Comparison of ENCODE assay signal across 8 cellular contexts in genomic region chr7:119175916-119176627, GRCh38.
DNase-seq lines count a peak whose midpoint lies in the region; ATAC-seq and TF ChIP-seq lines count a peak whose summit lies in the region.

No MANE protein-coding gene starts in this region.

- DNase-seq in AG09319 (ENCODE audit: extremely low read depth, low read depth) (no peak), NCI-H2029 treated with DMSO at 0.1 percent for 48 hours (lab: John Stamatoyannopoulos, UW) (peak; percentile 48), UCSD-AML1 (lab: John Stamatoyannopoulos, UW; ENCODE audit: unreplicated experiment) (peak; percentile 7), germinal center (ENCODE audit: low spot score) (peak; percentile 4), retinal pigment epithelial cell (ENCODE audit: low read depth) (peak; percentile 43)
- no peak for DNase-seq in activated effector memory CD4-positive, alpha-beta T cell treated with Interleukin-2 at 50 U/mL for 16 hours

- ATAC-seq in GM18502 (IDR thresholded peaks at IDR 0.05; ENCODE audit: poor library complexity, unreplicated experiment) (peak; percentile 84), HG02970 (IDR thresholded peaks at IDR 0.05; ENCODE audit: low FRiP score, unreplicated experiment) (peak; percentile 61)

- TF ChIP-seq CTCF in AG09319 (IDR thresholded peaks at IDR 0.05; ENCODE audit: low read depth, low read length) (peak; percentile 51), retinal pigment epithelial cell (conservative IDR thresholded peaks at IDR 0.05; ENCODE audit: low read depth, low read length) (peak; percentile 83)

- no peak overlapping the region for H3K4me3 ChIP-seq in retinal pigment epithelial cell (ENCODE audit: low read length)

Comparison
In these comparisons a context has a peak if more than half of its experiments do, and no peak if none do; other contexts are left out.
1. DNase-seq: peak in NCI-H2029 treated with DMSO at 0.1 percent for 48 hours (single experiment), UCSD-AML1 (single experiment), germinal center (single experiment) and retinal pigment epithelial cell (single experiment); none in AG09319 (single experiment) and activated effector memory CD4-positive, alpha-beta T cell treated with Interleukin-2 at 50 U/mL for 16 hours (single experiment).